ENCODE assay signal across 8 cellular contexts in genomic region chr9:127771570-127772189, GRCh38. TPM values are rescaled to one million over a fixed set of nuclear protein-coding genes. Genes with fewer than 3 reads are reported as not detected.
A peak's percentile ranks its signal among the peaks of the same experiment; 100 is the strongest.
DNase-seq lines count a peak whose midpoint lies in the region; ATAC-seq and FAIRE-seq lines count a peak whose summit lies in the region.

No MANE protein-coding gene starts in this region.

- no peaks in the 10 kb centered on the region for H3K36me3 ChIP-seq in stomach smooth muscle (ENCODE audit: control insufficient read depth in 2 of 2, insufficient read depth in 2 of 2, low read length in 2 of 2)

- peaks cover 66% of the 10 kb centered on the region for H3K36me3 Mint-ChIP-seq in T-helper 2 cell treated with Interferon-gamma antibody and Interleukin-4, amounts not matched to agents 5 μg/mL and 100 μg/mL, for 36 hours (ENCODE audit: low read depth)
- peaks cover 33% of the 10 kb centered on the region for H3K36me3 Mint-ChIP-seq in activated T-helper 1 cell treated with anti-CD3 and anti-CD28 coated beads, Interleukin-12 subunit alpha, Interleukin-12 subunit beta, Interleukin-2, Interleukin-4 antibody, amounts not matched to agents 30 ng/mL and 10 ng/mL and 1 ng/mL, durations not matched to agents 14 hours and 24 hours and 36 hours (ENCODE audit: low read depth)

- no peak for FAIRE-seq in HTR-8/SVneo (lab: Jason Lieb, UNC)

- H3K27me3 Mint-ChIP-seq in T-helper 2 cell treated with Interferon-gamma antibody and Interleukin-4, amounts not matched to agents 5 μg/mL and 100 μg/mL, for 36 hours (ENCODE audit: low read depth): no peaks in the 10 kb centered on the region
- no peaks in the 10 kb centered on the region for H3K27me3 Mint-ChIP-seq in activated T-helper 1 cell treated with anti-CD3 and anti-CD28 coated beads, Interleukin-12 subunit alpha, Interleukin-12 subunit beta, Interleukin-2, Interleukin-4 antibody, amounts not matched to agents 30 ng/mL and 10 ng/mL and 1 ng/mL, durations not matched to agents 14 hours and 24 hours and 36 hours (ENCODE audit: insufficient read depth)

- no peak overlapping the region for H3K9ac ChIP-seq in stomach smooth muscle (ENCODE audit: low read length in 2 of 2)

- peaks cover 49% of the 10 kb centered on the region for H3K4me1 Mint-ChIP-seq in T-helper 2 cell treated with Interferon-gamma antibody and Interleukin-4, amounts not matched to agents 5 μg/mL and 100 μg/mL, for 36 hours (ENCODE audit: low read depth)
- peaks cover 63% of the 10 kb centered on the region for H3K4me1 Mint-ChIP-seq in activated T-helper 1 cell treated with anti-CD3 and anti-CD28 coated beads, Interleukin-12 subunit alpha, Interleukin-12 subunit beta, Interleukin-2, Interleukin-4 antibody, amounts not matched to agents 30 ng/mL and 10 ng/mL and 1 ng/mL, durations not matched to agents 14 hours and 24 hours and 36 hours (ENCODE audit: low read depth)

- H3K4me3 Mint-ChIP-seq in T-helper 2 cell treated with Interferon-gamma antibody and Interleukin-4, amounts not matched to agents 5 μg/mL and 100 μg/mL, for 36 hours: peak overlapping the region; percentile 91
- peak overlapping the region; percentile 86 for H3K4me3 Mint-ChIP-seq in activated T-helper 1 cell treated with anti-CD3 and anti-CD28 coated beads, Interleukin-12 subunit alpha, Interleukin-12 subunit beta, Interleukin-2, Interleukin-4 antibody, amounts not matched to agents 30 ng/mL and 10 ng/mL and 1 ng/mL, durations not matched to agents 14 hours and 24 hours and 36 hours

- H3K9me3 Mint-ChIP-seq in T-helper 2 cell treated with Interferon-gamma antibody and Interleukin-4, amounts not matched to agents 5 μg/mL and 100 μg/mL, for 36 hours: no peaks in the 10 kb centered on the region
- no peaks in the 10 kb centered on the region for H3K9me3 Mint-ChIP-seq in activated T-helper 1 cell treated with anti-CD3 and anti-CD28 coated beads, Interleukin-12 subunit alpha, Interleukin-12 subunit beta, Interleukin-2, Interleukin-4 antibody, amounts not matched to agents 30 ng/mL and 10 ng/mL and 1 ng/mL, durations not matched to agents 14 hours and 24 hours and 36 hours

- peak overlapping the region; percentile 5; the same call in 1 of the 2 replicates for H3K4me3 ChIP-seq in iPS-18c (ENCODE audit: insufficient read depth, low read depth, low read length)
- peak overlapping the region; percentile 57 to 74 for H3K4me3 ChIP-seq in stomach smooth muscle (ENCODE audit: low read length in 2 of 2)

- ATAC-seq in GM18873 (IDR thresholded peaks at IDR 0.05; ENCODE audit: low FRiP score, unreplicated experiment): no peak

- peak overlapping the region; percentile 93 for H3K27ac Mint-ChIP-seq in T-helper 2 cell treated with Interferon-gamma antibody and Interleukin-4, amounts not matched to agents 5 μg/mL and 100 μg/mL, for 36 hours
- H3K27ac Mint-ChIP-seq in activated T-helper 1 cell treated with anti-CD3 and anti-CD28 coated beads, Interleukin-12 subunit alpha, Interleukin-12 subunit beta, Interleukin-2, Interleukin-4 antibody, amounts not matched to agents 30 ng/mL and 10 ng/mL and 1 ng/mL, durations not matched to agents 14 hours and 24 hours and 36 hours: peak overlapping the region; percentile 90

- H3K4me1 ChIP-seq in stomach smooth muscle (ENCODE audit: control insufficient read depth, insufficient read depth, low read length): peaks cover 22% of the 10 kb centered on the region

- H3K9me3 ChIP-seq in iPS-18c (ENCODE audit: control insufficient read depth, insufficient read depth, low read length): peaks cover 2% of the 10 kb centered on the region
- no peaks in the 10 kb centered on the region for H3K9me3 ChIP-seq in stomach smooth muscle (ENCODE audit: control insufficient read depth in 2 of 2, low read length in 2 of 2)

- no peaks in the 10 kb centered on the region for H3K27me3 ChIP-seq in stomach smooth muscle (ENCODE audit: control insufficient read depth in 1 of 2, insufficient read depth in 2 of 2, low read length in 2 of 2)

- DNase-seq in T-helper 2 cell treated with Interferon-gamma antibody and Interleukin-4, amounts not matched to agents 5 μg/mL and 100 μg/mL, for 36 hours (ENCODE audit: low spot score): no peak
- no peak for DNase-seq in T-helper 2 cell
- no peak for DNase-seq in activated T-helper 1 cell treated with anti-CD3 and anti-CD28 coated beads, Interleukin-12 subunit alpha, Interleukin-12 subunit beta, Interleukin-2, Interleukin-4 antibody, amounts not matched to agents 30 ng/mL and 10 ng/mL and 1 ng/mL, durations not matched to agents 14 hours and 24 hours and 36 hours (ENCODE audit: low spot score)
- no peak for DNase-seq in HTR-8/SVneo (ENCODE audit: insufficient read length, low spot score)
- no peak for DNase-seq in midbrain (lab: John Stamatoyannopoulos, UW)

- intact Hi-C loops in activated T-helper 1 cell treated with anti-CD3 and anti-CD28 coated beads, Interleukin-12 subunit alpha, Interleukin-12 subunit beta, Interleukin-2, Interleukin-4 antibody, amounts not matched to agents 30 ng/mL and 10 ng/mL and 1 ng/mL, durations not matched to agents 14 hours and 24 hours and 36 hours (cut with micrococcal nuclease): loop anchor here (1.0 to 10.0 kb wide), 14 partner anchors 8 to 857 kb away; partner anchors contain the start of genes FPGS, NAIF1, PTRH1 and RALGPS1

- H3K27ac ChIP-seq in stomach smooth muscle (ENCODE audit: low read length): no peak overlapping the region

RNA-seq across cellular contexts. Expression of gene SH2D3C, which starts 6.8 kb away (rescaled TPM):
- 30.0 and 30.4 TPM in 2 replicates for total RNA-seq in activated T-helper 1 cell treated with anti-CD3 and anti-CD28 coated beads, Interleukin-12 subunit alpha, Interleukin-12 subunit beta, Interleukin-2, Interleukin-4 antibody, amounts not matched to agents 30 ng/mL and 10 ng/mL and 1 ng/mL, durations not matched to agents 14 hours and 24 hours and 36 hours

RNA-seq across cellular contexts. Expression of gene CDK9, which starts 14.2 kb away (rescaled TPM):
- 97.3 and 105 TPM in 2 replicates for total RNA-seq in activated T-helper 1 cell treated with anti-CD3 and anti-CD28 coated beads, Interleukin-12 subunit alpha, Interleukin-12 subunit beta, Interleukin-2, Interleukin-4 antibody, amounts not matched to agents 30 ng/mL and 10 ng/mL and 1 ng/mL, durations not matched to agents 14 hours and 24 hours and 36 hours

RNA-seq across cellular contexts. Expression of gene FPGS, which starts 31.0 kb away (rescaled TPM):
- total RNA-seq in activated T-helper 1 cell treated with anti-CD3 and anti-CD28 coated beads, Interleukin-12 subunit alpha, Interleukin-12 subunit beta, Interleukin-2, Interleukin-4 antibody, amounts not matched to agents 30 ng/mL and 10 ng/mL and 1 ng/mL, durations not matched to agents 14 hours and 24 hours and 36 hours: 128 and 130 TPM in 2 replicates

RNA-seq across cellular contexts. Expression of gene TOR2A, which starts 36.6 kb away (rescaled TPM):
- 16.6 and 18.9 TPM in 2 replicates for total RNA-seq in activated T-helper 1 cell treated with anti-CD3 and anti-CD28 coated beads, Interleukin-12 subunit alpha, Interleukin-12 subunit beta, Interleukin-2, Interleukin-4 antibody, amounts not matched to agents 30 ng/mL and 10 ng/mL and 1 ng/mL, durations not matched to agents 14 hours and 24 hours and 36 hours

RNA-seq across cellular contexts. Expression of gene TTC16, which starts 55.8 kb away (rescaled TPM):
- total RNA-seq in activated T-helper 1 cell treated with anti-CD3 and anti-CD28 coated beads, Interleukin-12 subunit alpha, Interleukin-12 subunit beta, Interleukin-2, Interleukin-4 antibody, amounts not matched to agents 30 ng/mL and 10 ng/mL and 1 ng/mL, durations not matched to agents 14 hours and 24 hours and 36 hours: 0.10 TPM in 1 of 2 replicates, not detected in the other
